38 cellular contexts compared by ENCODE assay signal in genomic region chr14:64045091-64045490, GRCh38.
"Had no signal": no experiment of that assay in that cellular context is flagged by ENCODE, and none has a peak within 500 bp of the region (broad histone marks: within the 10 kb centered on the region; RNA-seq: fewer than 3 reads in every experiment).

No MANE protein-coding gene starts in this region.

- ATAC-seq: activated naive CD4-positive, alpha-beta T cell treated with anti-CD3 and anti-CD28 coated beads, Interleukin-2, amount 50 U/mL, for 72 hours; activated naive CD8-positive, alpha-beta T cell treated with anti-CD3 and anti-CD28 coated beads, Interleukin-2, amount 50 U/mL, for 24 hours; activated T-cell treated with anti-CD3 and anti-CD28 coated beads, Interleukin-2, amount 50 U/mL, for 4 hours; activated T-cell treated with anti-CD3 and anti-CD28 coated beads, Interleukin-2, amount 50 U/mL, for 72 hours; activated T-helper 17 cell treated with anti-CD3 and anti-CD28 coated beads, Interleukin-2, amount 50 U/mL, for 72 hours; body of pancreas had no signal

- H3K4me1 ChIP-seq: adrenal gland, ascending aorta, body of pancreas, breast epithelium had no signal

- H3K27ac ChIP-seq: adrenal gland, ascending aorta, body of pancreas, brain microvascular endothelial cell, breast epithelium, cardiac muscle cell had no signal

- H3K9me3 Mint-ChIP-seq: activated naive CD4-positive, alpha-beta T cell treated with anti-CD3 and anti-CD28 coated beads, Interleukin-2, amount 50 U/mL, for 24 hours had no signal

- H3K4me3 ChIP-seq: adrenal gland, ascending aorta, body of pancreas, breast epithelium, cardiac muscle cell had no signal

- H3K27ac Mint-ChIP-seq: activated naive CD4-positive, alpha-beta T cell treated with anti-CD3 and anti-CD28 coated beads for 36 hours; activated naive CD4-positive, alpha-beta T cell treated with anti-CD3 and anti-CD28 coated beads, Interleukin-2, amount 10 ng/mL, durations not matched to agents 7 days and 5 days; activated naive CD4-positive, alpha-beta T cell treated with anti-CD3 and anti-CD28 coated beads, Interleukin-2, amount 50 U/mL, for 24 hours; activated naive CD4-positive, alpha-beta T cell treated with anti-CD3 and anti-CD28 coated beads, Interleukin-2, amount 50 U/mL, for 72 hours; activated naive CD8-positive, alpha-beta T cell; activated naive CD8-positive, alpha-beta T cell treated with anti-CD3 and anti-CD28 coated beads for 36 hours; activated naive CD8-positive, alpha-beta T cell treated with anti-CD3 and anti-CD28 coated beads, Interleukin-2, amount 10 ng/mL, durations not matched to agents 7 days and 5 days; activated naive CD8-positive, alpha-beta T cell treated with anti-CD3 and anti-CD28 coated beads, Interleukin-2, amount 50 U/mL, for 24 hours; activated T-cell treated with anti-CD3 and anti-CD28 coated beads, Interleukin-2, amount 50 U/mL, for 24 hours; activated T-cell treated with anti-CD3 and anti-CD28 coated beads, Interleukin-2, amount 50 U/mL, for 72 hours; activated T-helper 1 cell treated with anti-CD3 and anti-CD28 coated beads, Interleukin-12 subunit alpha, Interleukin-12 subunit beta, Interleukin-2, Interleukin-4 antibody, amounts not matched to agents 30 ng/mL and 10 ng/mL and 1 ng/mL, durations not matched to agents 14 hours and 24 hours and 36 hours; activated T-helper 17 cell treated with anti-CD3 and anti-CD28 coated beads, Interleukin-2, amount 50 U/mL, for 72 hours; activated T-helper 2 cell treated with anti-CD3 and anti-CD28 coated beads, Interferon-gamma antibody, Interleukin-2, Interleukin-4, amounts not matched to agents 10 μg/mL and 5 μg/mL and 100 μg/mL, durations not matched to agents 14 hours and 24 hours and 36 hours; brain had no signal

- DNase-seq: activated effector memory CD4-positive, alpha-beta T cell treated with anti-CD3 and anti-CD28 coated beads, Interleukin-2, amount 50 U/mL, for 16 hours; activated effector memory CD4-positive, alpha-beta T cell treated with Interleukin-2 at 50 U/mL for 16 hours; activated gamma-delta T cell; activated naive CD4-positive, alpha-beta T cell; activated naive CD4-positive, alpha-beta T cell treated with anti-CD3 and anti-CD28 coated beads for 36 hours; activated naive CD4-positive, alpha-beta T cell treated with anti-CD3 and anti-CD28 coated beads, Interleukin-2, amount 10 ng/mL, durations not matched to agents 7 days and 5 days; activated naive CD4-positive, alpha-beta T cell treated with anti-CD3 and anti-CD28 coated beads, Interleukin-2, amount 50 U/mL, for 16 hours; activated naive CD4-positive, alpha-beta T cell treated with Interleukin-2 at 50 U/mL for 16 hours; activated naive CD8-positive, alpha-beta T cell treated with anti-CD3 and anti-CD28 coated beads for 36 hours; activated naive CD8-positive, alpha-beta T cell treated with anti-CD3 and anti-CD28 coated beads, Interleukin-2, amount 10 ng/mL, durations not matched to agents 7 days and 5 days; activated naive CD8-positive, alpha-beta T cell treated with anti-CD3 and anti-CD28 coated beads, Interleukin-2, amount 50 U/mL, for 24 hours; activated T-cell treated with anti-CD3 and anti-CD28 coated beads for 4 hours; activated T-cell treated with anti-CD3 and anti-CD28 coated beads, Interleukin-2, amount 50 U/mL, for 1 hour; activated T-cell treated with anti-CD3 and anti-CD28 coated beads, Interleukin-2, amount 50 U/mL, for 24 hours; activated T-cell treated with anti-CD3 and anti-CD28 coated beads, Interleukin-2, amount 50 U/mL, for 4 hours; activated T-cell treated with anti-CD3 and anti-CD28 coated beads, Interleukin-2, amount 50 U/mL, for 48 hours; activated T-cell treated with anti-CD3 and anti-CD28 coated beads, Interleukin-2, amount 50 U/mL, for 72 hours; adrenal gland; amniotic stem cell; amygdala; anterior cingulate cortex; aorta; body of pancreas; brain microvascular endothelial cell; caudate nucleus; central memory CD4-positive, alpha-beta T cell; cerebellar nuclear complex had no signal

- H3K4me1 Mint-ChIP-seq: activated naive CD4-positive, alpha-beta T cell treated with anti-CD3 and anti-CD28 coated beads, Interleukin-2, amount 10 ng/mL, durations not matched to agents 7 days and 5 days; activated naive CD4-positive, alpha-beta T cell treated with anti-CD3 and anti-CD28 coated beads, Interleukin-2, amount 50 U/mL, for 24 hours; activated naive CD8-positive, alpha-beta T cell treated with anti-CD3 and anti-CD28 coated beads for 36 hours; activated naive CD8-positive, alpha-beta T cell treated with anti-CD3 and anti-CD28 coated beads, Interleukin-2, amount 50 U/mL, for 24 hours; activated T-helper 17 cell treated with anti-CD3 and anti-CD28 coated beads, Interleukin-2, amount 50 U/mL, for 72 hours; brain had no signal

- H3K27me3 ChIP-seq: adrenal gland, ascending aorta, body of pancreas, brain microvascular endothelial cell, breast epithelium, cardiac muscle cell had no signal

- H3K36me3 ChIP-seq: adrenal gland, brain microvascular endothelial cell, breast epithelium, cardiac muscle cell had no signal

- H3K4me3 Mint-ChIP-seq: activated naive CD4-positive, alpha-beta T cell treated with anti-CD3 and anti-CD28 coated beads for 36 hours; activated naive CD4-positive, alpha-beta T cell treated with anti-CD3 and anti-CD28 coated beads, Interleukin-2, amount 10 ng/mL, durations not matched to agents 7 days and 5 days; activated naive CD4-positive, alpha-beta T cell treated with anti-CD3 and anti-CD28 coated beads, Interleukin-2, amount 50 U/mL, for 24 hours; activated naive CD8-positive, alpha-beta T cell; activated naive CD8-positive, alpha-beta T cell treated with anti-CD3 and anti-CD28 coated beads for 36 hours; activated naive CD8-positive, alpha-beta T cell treated with anti-CD3 and anti-CD28 coated beads, Interleukin-2, amount 10 ng/mL, durations not matched to agents 7 days and 5 days; activated naive CD8-positive, alpha-beta T cell treated with anti-CD3 and anti-CD28 coated beads, Interleukin-2, amount 50 U/mL, for 24 hours; activated T-cell treated with anti-CD3 and anti-CD28 coated beads, Interleukin-2, amount 50 U/mL, for 24 hours; activated T-cell treated with anti-CD3 and anti-CD28 coated beads, Interleukin-2, amount 50 U/mL, for 4 hours; activated T-cell treated with anti-CD3 and anti-CD28 coated beads, Interleukin-2, amount 50 U/mL, for 72 hours; activated T-helper 1 cell treated with anti-CD3 and anti-CD28 coated beads, Interleukin-12 subunit alpha, Interleukin-12 subunit beta, Interleukin-2, Interleukin-4 antibody, amounts not matched to agents 30 ng/mL and 10 ng/mL and 1 ng/mL, durations not matched to agents 14 hours and 24 hours and 36 hours; activated T-helper 17 cell treated with anti-CD3 and anti-CD28 coated beads, Interleukin-2, amount 50 U/mL, for 72 hours; brain; central memory CD8-positive, alpha-beta T cell had no signal

- H3K9me3 ChIP-seq: adrenal gland, ascending aorta, body of pancreas, breast epithelium had no signal

- H3K27me3 Mint-ChIP-seq: activated naive CD4-positive, alpha-beta T cell treated with anti-CD3 and anti-CD28 coated beads, Interleukin-2, amount 10 ng/mL, durations not matched to agents 7 days and 5 days; activated naive CD4-positive, alpha-beta T cell treated with anti-CD3 and anti-CD28 coated beads, Interleukin-2, amount 50 U/mL, for 24 hours; activated naive CD8-positive, alpha-beta T cell; activated naive CD8-positive, alpha-beta T cell treated with anti-CD3 and anti-CD28 coated beads for 36 hours; activated naive CD8-positive, alpha-beta T cell treated with anti-CD3 and anti-CD28 coated beads, Interleukin-2, amount 10 ng/mL, durations not matched to agents 7 days and 5 days; activated naive CD8-positive, alpha-beta T cell treated with anti-CD3 and anti-CD28 coated beads, Interleukin-2, amount 50 U/mL, for 24 hours; activated T-cell treated with anti-CD3 and anti-CD28 coated beads, Interleukin-2, amount 50 U/mL, for 24 hours; activated T-helper 17 cell treated with anti-CD3 and anti-CD28 coated beads, Interleukin-2, amount 50 U/mL, for 72 hours; brain; central memory CD8-positive, alpha-beta T cell had no signal
